ENCODE assay signal across 1 cellular context in the genomic region with DNA sequence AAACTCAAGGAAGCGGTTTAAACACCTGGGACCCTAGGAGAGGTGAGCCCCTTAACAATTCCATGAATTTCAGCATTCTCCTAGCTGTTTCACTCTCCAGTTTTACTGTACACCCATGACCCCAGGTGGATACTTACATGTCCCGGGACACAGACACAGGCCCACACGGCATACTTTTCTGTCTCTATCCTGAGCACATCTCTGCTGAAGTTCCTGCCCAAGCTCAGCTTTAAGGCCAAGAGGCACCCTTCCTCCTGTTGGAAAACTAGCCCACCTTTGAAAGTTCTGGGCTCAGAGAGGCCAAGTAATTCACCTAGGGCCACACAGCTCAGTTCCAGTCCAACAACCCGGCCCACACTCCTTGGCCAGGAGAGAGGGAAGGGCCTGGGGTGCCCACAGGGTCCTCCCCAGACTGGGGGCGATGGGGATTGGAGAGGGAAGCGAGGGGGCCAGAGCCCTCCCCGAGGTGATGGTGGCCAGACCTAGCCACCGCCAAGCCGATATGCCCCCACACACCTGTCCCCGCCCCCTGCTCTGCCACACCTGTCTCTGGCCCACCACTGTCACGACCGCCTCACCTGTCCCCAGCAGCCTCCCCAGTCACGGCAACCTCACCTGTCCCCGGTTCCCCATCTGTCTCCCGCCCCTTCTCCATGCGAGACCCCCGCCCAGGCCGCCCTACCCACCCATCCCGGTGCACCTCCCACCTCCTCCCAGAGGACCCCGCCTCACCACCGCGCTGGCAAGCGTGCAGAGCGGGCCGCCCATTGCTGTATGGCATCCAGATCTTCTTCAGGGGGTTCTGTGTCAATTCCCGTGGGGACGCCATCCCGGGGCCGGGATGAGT.
A peak's percentile ranks its signal among the peaks of the same experiment; 100 is the strongest.
TF ChIP-seq lines count a peak whose summit lies in the region.

No MANE protein-coding gene starts in this region.

TF ChIP-seq in HepG2, 621 proteins besides CTCF, POLR2A, EP300 and RAD21 (continued from another document and continues in another):
- TF ChIP-seq, protein P1, sequence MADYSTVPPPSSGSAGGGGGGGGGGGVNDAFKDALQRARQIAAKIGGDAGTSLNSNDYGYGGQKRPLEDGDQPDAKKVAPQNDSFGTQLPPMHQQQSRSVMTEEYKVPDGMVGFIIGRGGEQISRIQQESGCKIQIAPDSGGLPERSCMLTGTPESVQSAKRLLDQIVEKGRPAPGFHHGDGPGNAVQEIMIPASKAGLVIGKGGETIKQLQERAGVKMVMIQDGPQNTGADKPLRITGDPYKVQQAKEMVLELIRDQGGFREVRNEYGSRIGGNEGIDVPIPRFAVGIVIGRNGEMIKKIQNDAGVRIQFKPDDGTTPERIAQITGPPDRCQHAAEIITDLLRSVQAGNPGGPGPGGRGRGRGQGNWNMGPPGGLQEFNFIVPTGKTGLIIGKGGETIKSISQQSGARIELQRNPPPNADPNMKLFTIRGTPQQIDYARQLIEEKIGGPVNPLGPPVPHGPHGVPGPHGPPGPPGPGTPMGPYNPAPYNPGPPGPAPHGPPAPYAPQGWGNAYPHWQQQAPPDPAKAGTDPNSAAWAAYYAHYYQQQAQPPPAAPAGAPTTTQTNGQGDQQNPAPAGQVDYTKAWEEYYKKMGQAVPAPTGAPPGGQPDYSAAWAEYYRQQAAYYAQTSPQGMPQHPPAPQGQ (CRISPR knock-in tag; IDR thresholded peaks at IDR 0.05; ENCODE audit: borderline replicate concordance) = no peak
- TF ChIP-seq ZNF629 (CRISPR knock-in tag; conservative IDR thresholded peaks at IDR 0.05) (no peak), KLF9 (CRISPR knock-in tag; IDR thresholded peaks at IDR 0.05; ENCODE audit: low read depth) (no peak), GPN1 (CRISPR knock-in tag; IDR thresholded peaks at IDR 0.05; ENCODE audit: borderline replicate concordance) (no peak), ZSCAN25 (CRISPR knock-in tag; IDR thresholded peaks at IDR 0.05) (peak; percentile 29; the same call in 1 of the 2 replicates), RAD51 (IDR thresholded peaks at IDR 0.05; ENCODE audit: borderline replicate concordance) (no peak), DPF2 (CRISPR knock-in tag; IDR thresholded peaks at IDR 0.05; ENCODE audit: borderline replicate concordance, low read depth) (no peak), KLF12 (CRISPR knock-in tag; IDR thresholded peaks at IDR 0.05; ENCODE audit: borderline replicate concordance) (no peak; the same call in 1 of the 2 replicates), ZNF563 (CRISPR knock-in tag; IDR thresholded peaks at IDR 0.05) (0 out of 2 replicates have a peak, but pooled peaks have one; percentile 47), SIX4 (CRISPR knock-in tag; IDR thresholded peaks at IDR 0.05) (no peak), THAP11 (CRISPR knock-in tag; IDR thresholded peaks at IDR 0.05) (no peak), POLR2G (IDR thresholded peaks at IDR 0.05; ENCODE audit: low read depth, low read length) (no peak; the same call in none of the 2 replicates), PTBP1 (IDR thresholded peaks at IDR 0.05; ENCODE audit: low read depth, low read length, poor library complexity, severe bottlenecking) (no peak), BRD4 (CRISPR knock-in tag; IDR thresholded peaks at IDR 0.05) (no peak), FOXM1 (CRISPR knock-in tag; IDR thresholded peaks at IDR 0.05) (no peak), KDM5B (CRISPR knock-in tag; IDR thresholded peaks at IDR 0.05; ENCODE audit: borderline replicate concordance) (peak; percentile 36; the same call in 1 of the 2 replicates), XBP1 (CRISPR knock-in tag; IDR thresholded peaks at IDR 0.05) (no peak), ZNF160 (CRISPR knock-in tag; IDR thresholded peaks at IDR 0.05) (no peak), ZNF441 (CRISPR knock-in tag; IDR thresholded peaks at IDR 0.05; ENCODE audit: borderline replicate concordance) (0 out of 2 replicates have a peak, but pooled peaks have one; percentile 11), PPARG (CRISPR knock-in tag; conservative IDR thresholded peaks at IDR 0.05) (no peak), FOXP1 (IDR thresholded peaks at IDR 0.05) (no peak), FOXP1 (CRISPR knock-in tag; IDR thresholded peaks at IDR 0.05) (no peak), MEF2D (CRISPR knock-in tag; IDR thresholded peaks at IDR 0.05) (no peak), ZNF451 (CRISPR knock-in tag; IDR thresholded peaks at IDR 0.05) (no peak), ZNF605 (CRISPR knock-in tag; IDR thresholded peaks at IDR 0.05) (peak; percentile 1; the same call in 1 of the 2 replicates), PITX1 (CRISPR knock-in tag; IDR thresholded peaks at IDR 0.05) (0 out of 2 replicates have a peak, but pooled peaks have one; percentile 19), ZEB1 (IDR thresholded peaks at IDR 0.05; ENCODE audit: insufficient replicate concordance, low read depth) (peak; percentile 28), U2AF1 (optimal IDR thresholded peaks at IDR 0.05; ENCODE audit: low read depth, low read length) (peak; percentile 4), POLR2AphosphoS5 (IDR thresholded peaks at IDR 0.05; ENCODE audit: low read depth, low read length) (peak; percentile 85), ZNF235 (CRISPR knock-in tag; IDR thresholded peaks at IDR 0.05; ENCODE audit: borderline replicate concordance) (peak; percentile 49; the same call in 1 of the 2 replicates), ZNF263 (CRISPR knock-in tag; IDR thresholded peaks at IDR 0.05) (no peak), ZIK1 (CRISPR knock-in tag; IDR thresholded peaks at IDR 0.05; ENCODE audit: borderline replicate concordance, low read depth) (0 out of 2 replicates have a peak, but pooled peaks have one; percentile 32), TBP (CRISPR knock-in tag; IDR thresholded peaks at IDR 0.05) (no peak), IKZF4 (CRISPR knock-in tag; IDR thresholded peaks at IDR 0.05; ENCODE audit: borderline replicate concordance, low read depth, not compliant biosample characterization) (no peak)
- TF ChIP-seq, protein P2, sequence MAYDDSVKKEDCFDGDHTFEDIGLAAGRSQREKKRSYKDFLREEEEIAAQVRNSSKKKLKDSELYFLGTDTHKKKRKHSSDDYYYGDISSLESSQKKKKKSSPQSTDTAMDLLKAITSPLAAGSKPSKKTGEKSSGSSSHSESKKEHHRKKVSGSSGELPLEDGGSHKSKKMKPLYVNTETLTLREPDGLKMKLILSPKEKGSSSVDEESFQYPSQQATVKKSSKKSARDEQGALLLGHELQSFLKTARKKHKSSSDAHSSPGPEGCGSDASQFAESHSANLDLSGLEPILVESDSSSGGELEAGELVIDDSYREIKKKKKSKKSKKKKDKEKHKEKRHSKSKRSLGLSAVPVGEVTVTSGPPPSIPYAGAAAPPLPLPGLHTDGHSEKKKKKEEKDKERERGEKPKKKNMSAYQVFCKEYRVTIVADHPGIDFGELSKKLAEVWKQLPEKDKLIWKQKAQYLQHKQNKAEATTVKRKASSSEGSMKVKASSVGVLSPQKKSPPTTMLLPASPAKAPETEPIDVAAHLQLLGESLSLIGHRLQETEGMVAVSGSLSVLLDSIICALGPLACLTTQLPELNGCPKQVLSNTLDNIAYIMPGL (CRISPR knock-in tag; IDR thresholded peaks at IDR 0.05; ENCODE audit: borderline replicate concordance in 1 of 2, low read depth in 1 of 2) = 0 out of 4 replicates have a peak, but pooled peaks of 1 of the 2 experiments have one; percentile 2
- TF ChIP-seq, protein P3, sequence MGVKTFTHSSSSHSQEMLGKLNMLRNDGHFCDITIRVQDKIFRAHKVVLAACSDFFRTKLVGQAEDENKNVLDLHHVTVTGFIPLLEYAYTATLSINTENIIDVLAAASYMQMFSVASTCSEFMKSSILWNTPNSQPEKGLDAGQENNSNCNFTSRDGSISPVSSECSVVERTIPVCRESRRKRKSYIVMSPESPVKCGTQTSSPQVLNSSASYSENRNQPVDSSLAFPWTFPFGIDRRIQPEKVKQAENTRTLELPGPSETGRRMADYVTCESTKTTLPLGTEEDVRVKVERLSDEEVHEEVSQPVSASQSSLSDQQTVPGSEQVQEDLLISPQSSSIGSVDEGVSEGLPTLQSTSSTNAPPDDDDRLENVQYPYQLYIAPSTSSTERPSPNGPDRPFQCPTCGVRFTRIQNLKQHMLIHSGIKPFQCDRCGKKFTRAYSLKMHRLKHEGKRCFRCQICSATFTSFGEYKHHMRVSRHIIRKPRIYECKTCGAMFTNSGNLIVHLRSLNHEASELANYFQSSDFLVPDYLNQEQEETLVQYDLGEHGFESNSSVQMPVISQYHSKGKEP (CRISPR knock-in tag; IDR thresholded peaks at IDR 0.05) = no peak
- TF ChIP-seq, protein P4, sequence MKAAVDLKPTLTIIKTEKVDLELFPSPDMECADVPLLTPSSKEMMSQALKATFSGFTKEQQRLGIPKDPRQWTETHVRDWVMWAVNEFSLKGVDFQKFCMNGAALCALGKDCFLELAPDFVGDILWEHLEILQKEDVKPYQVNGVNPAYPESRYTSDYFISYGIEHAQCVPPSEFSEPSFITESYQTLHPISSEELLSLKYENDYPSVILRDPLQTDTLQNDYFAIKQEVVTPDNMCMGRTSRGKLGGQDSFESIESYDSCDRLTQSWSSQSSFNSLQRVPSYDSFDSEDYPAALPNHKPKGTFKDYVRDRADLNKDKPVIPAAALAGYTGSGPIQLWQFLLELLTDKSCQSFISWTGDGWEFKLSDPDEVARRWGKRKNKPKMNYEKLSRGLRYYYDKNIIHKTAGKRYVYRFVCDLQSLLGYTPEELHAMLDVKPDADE (CRISPR knock-in tag; IDR thresholded peaks at IDR 0.05) = 0 out of 2 replicates have a peak, but pooled peaks have one; percentile 7
- TF ChIP-seq, protein P5, sequence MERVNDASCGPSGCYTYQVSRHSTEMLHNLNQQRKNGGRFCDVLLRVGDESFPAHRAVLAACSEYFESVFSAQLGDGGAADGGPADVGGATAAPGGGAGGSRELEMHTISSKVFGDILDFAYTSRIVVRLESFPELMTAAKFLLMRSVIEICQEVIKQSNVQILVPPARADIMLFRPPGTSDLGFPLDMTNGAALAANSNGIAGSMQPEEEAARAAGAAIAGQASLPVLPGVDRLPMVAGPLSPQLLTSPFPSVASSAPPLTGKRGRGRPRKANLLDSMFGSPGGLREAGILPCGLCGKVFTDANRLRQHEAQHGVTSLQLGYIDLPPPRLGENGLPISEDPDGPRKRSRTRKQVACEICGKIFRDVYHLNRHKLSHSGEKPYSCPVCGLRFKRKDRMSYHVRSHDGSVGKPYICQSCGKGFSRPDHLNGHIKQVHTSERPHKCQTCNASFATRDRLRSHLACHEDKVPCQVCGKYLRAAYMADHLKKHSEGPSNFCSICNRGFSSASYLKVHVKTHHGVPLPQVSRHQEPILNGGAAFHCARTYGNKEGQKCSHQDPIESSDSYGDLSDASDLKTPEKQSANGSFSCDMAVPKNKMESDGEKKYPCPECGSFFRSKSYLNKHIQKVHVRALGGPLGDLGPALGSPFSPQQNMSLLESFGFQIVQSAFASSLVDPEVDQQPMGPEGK (CRISPR knock-in tag; IDR thresholded peaks at IDR 0.05) = no peak
- TF ChIP-seq, protein P6, sequence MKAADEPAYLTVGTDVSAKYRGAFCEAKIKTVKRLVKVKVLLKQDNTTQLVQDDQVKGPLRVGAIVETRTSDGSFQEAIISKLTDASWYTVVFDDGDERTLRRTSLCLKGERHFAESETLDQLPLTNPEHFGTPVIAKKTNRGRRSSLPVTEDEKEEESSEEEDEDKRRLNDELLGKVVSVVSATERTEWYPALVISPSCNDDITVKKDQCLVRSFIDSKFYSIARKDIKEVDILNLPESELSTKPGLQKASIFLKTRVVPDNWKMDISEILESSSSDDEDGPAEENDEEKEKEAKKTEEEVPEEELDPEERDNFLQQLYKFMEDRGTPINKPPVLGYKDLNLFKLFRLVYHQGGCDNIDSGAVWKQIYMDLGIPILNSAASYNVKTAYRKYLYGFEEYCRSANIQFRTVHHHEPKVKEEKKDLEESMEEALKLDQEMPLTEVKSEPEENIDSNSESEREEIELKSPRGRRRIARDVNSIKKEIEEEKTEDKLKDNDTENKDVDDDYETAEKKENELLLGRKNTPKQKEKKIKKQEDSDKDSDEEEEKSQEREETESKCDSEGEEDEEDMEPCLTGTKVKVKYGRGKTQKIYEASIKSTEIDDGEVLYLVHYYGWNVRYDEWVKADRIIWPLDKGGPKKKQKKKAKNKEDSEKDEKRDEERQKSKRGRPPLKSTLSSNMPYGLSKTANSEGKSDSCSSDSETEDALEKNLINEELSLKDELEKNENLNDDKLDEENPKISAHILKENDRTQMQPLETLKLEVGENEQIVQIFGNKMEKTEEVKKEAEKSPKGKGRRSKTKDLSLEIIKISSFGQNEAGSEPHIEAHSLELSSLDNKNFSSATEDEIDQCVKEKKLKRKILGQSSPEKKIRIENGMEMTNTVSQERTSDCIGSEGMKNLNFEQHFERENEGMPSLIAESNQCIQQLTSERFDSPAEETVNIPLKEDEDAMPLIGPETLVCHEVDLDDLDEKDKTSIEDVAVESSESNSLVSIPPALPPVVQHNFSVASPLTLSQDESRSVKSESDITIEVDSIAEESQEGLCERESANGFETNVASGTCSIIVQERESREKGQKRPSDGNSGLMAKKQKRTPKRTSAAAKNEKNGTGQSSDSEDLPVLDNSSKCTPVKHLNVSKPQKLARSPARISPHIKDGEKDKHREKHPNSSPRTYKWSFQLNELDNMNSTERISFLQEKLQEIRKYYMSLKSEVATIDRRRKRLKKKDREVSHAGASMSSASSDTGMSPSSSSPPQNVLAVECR (CRISPR knock-in tag; IDR thresholded peaks at IDR 0.05; ENCODE audit: borderline replicate concordance) = peak; percentile 62
- TF ChIP-seq, protein P7, sequence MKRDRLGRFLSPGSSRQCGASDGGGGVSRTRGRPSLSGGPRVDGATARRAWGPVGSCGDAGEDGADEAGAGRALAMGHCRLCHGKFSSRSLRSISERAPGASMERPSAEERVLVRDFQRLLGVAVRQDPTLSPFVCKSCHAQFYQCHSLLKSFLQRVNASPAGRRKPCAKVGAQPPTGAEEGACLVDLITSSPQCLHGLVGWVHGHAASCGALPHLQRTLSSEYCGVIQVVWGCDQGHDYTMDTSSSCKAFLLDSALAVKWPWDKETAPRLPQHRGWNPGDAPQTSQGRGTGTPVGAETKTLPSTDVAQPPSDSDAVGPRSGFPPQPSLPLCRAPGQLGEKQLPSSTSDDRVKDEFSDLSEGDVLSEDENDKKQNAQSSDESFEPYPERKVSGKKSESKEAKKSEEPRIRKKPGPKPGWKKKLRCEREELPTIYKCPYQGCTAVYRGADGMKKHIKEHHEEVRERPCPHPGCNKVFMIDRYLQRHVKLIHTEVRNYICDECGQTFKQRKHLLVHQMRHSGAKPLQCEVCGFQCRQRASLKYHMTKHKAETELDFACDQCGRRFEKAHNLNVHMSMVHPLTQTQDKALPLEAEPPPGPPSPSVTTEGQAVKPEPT (CRISPR knock-in tag; IDR thresholded peaks at IDR 0.05; ENCODE audit: low read depth) = no peak
- TF ChIP-seq, protein P8, sequence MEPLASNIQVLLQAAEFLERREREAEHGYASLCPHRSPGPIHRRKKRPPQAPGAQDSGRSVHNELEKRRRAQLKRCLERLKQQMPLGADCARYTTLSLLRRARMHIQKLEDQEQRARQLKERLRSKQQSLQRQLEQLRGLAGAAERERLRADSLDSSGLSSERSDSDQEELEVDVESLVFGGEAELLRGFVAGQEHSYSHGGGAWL (CRISPR knock-in tag; IDR thresholded peaks at IDR 0.05) = no peak
- TF ChIP-seq, protein P9, sequence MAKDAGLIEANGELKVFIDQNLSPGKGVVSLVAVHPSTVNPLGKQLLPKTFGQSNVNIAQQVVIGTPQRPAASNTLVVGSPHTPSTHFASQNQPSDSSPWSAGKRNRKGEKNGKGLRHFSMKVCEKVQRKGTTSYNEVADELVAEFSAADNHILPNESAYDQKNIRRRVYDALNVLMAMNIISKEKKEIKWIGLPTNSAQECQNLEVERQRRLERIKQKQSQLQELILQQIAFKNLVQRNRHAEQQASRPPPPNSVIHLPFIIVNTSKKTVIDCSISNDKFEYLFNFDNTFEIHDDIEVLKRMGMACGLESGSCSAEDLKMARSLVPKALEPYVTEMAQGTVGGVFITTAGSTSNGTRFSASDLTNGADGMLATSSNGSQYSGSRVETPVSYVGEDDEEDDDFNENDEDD (CRISPR knock-in tag; IDR thresholded peaks at IDR 0.05; ENCODE audit: borderline replicate concordance) = no peak
- TF ChIP-seq, protein P10, sequence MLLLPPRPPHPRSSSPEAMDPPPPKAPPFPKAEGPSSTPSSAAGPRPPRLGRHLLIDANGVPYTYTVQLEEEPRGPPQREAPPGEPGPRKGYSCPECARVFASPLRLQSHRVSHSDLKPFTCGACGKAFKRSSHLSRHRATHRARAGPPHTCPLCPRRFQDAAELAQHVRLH (CRISPR knock-in tag; IDR thresholded peaks at IDR 0.05; ENCODE audit: borderline replicate concordance, low read depth) = 0 out of 2 replicates have a peak, but pooled peaks have one; percentile 29
